9 cellular contexts compared by ENCODE assay signal in genomic region chr7:101237206-101238067, GRCh38. TPM values are rescaled to one million over a fixed set of nuclear protein-coding genes. Genes with fewer than 3 reads are reported as not detected.
DNase-seq lines count a peak whose midpoint lies in the region; ATAC-seq, FAIRE-seq and TF ChIP-seq lines count a peak whose summit lies in the region.
"Had no signal": no experiment of that assay in that cellular context is flagged by ENCODE, and none has a peak within 500 bp of the region (broad histone marks: within the 10 kb centered on the region; RNA-seq: fewer than 3 reads in every experiment).

A gene with protein sequence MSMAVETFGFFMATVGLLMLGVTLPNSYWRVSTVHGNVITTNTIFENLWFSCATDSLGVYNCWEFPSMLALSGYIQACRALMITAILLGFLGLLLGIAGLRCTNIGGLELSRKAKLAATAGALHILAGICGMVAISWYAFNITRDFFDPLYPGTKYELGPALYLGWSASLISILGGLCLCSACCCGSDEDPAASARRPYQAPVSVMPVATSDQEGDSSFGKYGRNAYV (minus strand): TSS chr7:101237802. CDS start chr7:101237581, 221 bp downstream.

- DNase-seq in NOMO-1 treated with DMSO at 0.1 percent for 48 hours (lab: John Stamatoyannopoulos, UW; ENCODE audit: unreplicated experiment) (peak; percentile 40), K562 (ENCODE audit: extremely low read depth in 1 of 4, low spot score in 3 of 4) (peak in 1 of 4 experiments; percentile 43), right lobe of liver (peak; percentile 84 to 89 (median 88))
- no peak for DNase-seq in stimulated activated CD4-positive, alpha-beta T cell treated with anti-CD3 and anti-CD28 coated beads, Interleukin-4, amount 100 ng/mL, for 24 hours
- DNase-seq: MG63; stimulated activated CD8-positive, alpha-beta memory T cell treated with anti-CD3 and anti-CD28 coated beads, Interleukin-4, amount 100 ng/mL, for 48 hours had no signal

- no peaks in the 10 kb centered on the region for H3K9me3 ChIP-seq in K562 (replicated peaks; ENCODE audit: control insufficient read depth, insufficient read depth, low read depth, low read length)
- H3K9me3 ChIP-seq in right lobe of liver = no peaks in the 10 kb centered on the region
- H3K9me3 ChIP-seq: MG63 had no signal

- POLR2A ChIA-PET in K562 (lab: Yijun Ruan, JAX) = interaction anchor here (0.7 to 1.7 kb wide), 6 partner anchors 9 to 470 kb away, joined by 3 to 7 read pairs (median 3); partner anchors contain the start of genes PLOD3 and ZNHIT1

- no peak within 1 kb of the TSS for H3K4me2 ChIP-seq in K562 (ENCODE audit: insufficient read depth, low read length)

- H2AFZ ChIP-seq in K562 (ENCODE audit: low read depth, low read length) = no peak within 1 kb of the TSS

- FAIRE-seq in K562 (lab: Jason Lieb, UNC) = no peak

- no peak for ATAC-seq in K562
- ATAC-seq in right lobe of liver = peak; percentile 79 to 85 (median 83)
- ATAC-seq in HG03135 (IDR thresholded peaks at IDR 0.05; ENCODE audit: unreplicated experiment) = no peak
- no peak for ATAC-seq in HG03469 (IDR thresholded peaks at IDR 0.05; ENCODE audit: unreplicated experiment)

- BruUV-seq in K562 (replicated peaks; lab: Mats Ljungman, UMichigan) = no TSS peak

- no peak within 1 kb of the TSS for H3K4me3 ChIP-seq in K562
- H3K4me3 ChIP-seq in right lobe of liver = no peak within 1 kb of the TSS
- H3K4me3 ChIP-seq: MG63 had no signal

- CTCF ChIA-PET in K562 (lab: Yijun Ruan, JAX; ENCODE audit: low intra/inter-chr PET ratio) = no interaction called here

- H3K27me3 ChIP-seq in K562 (ENCODE audit: control insufficient read depth in 2 of 2, insufficient read depth in 2 of 2, low read length in 2 of 2) (no peaks in the 10 kb centered on the region), right lobe of liver (no peaks in the 10 kb centered on the region)
- H3K27me3 ChIP-seq: MG63 had no signal

- intact Hi-C loops in K562 (cut with micrococcal nuclease) (no loop called here), right lobe of liver (cut with DNase I) (no loop called here)

- TF ChIP-seq RAD21 in K562 (CRISPR knock-in tag; conservative IDR thresholded peaks at IDR 0.05 in 1 of 2, IDR thresholded peaks at IDR 0.05 in 1 of 2) = no peak

- no peaks in the 10 kb centered on the region for H3K9me1 ChIP-seq in K562 (ENCODE audit: control insufficient read depth, insufficient read depth, low read length)

- TF ChIP-seq CTCF in K562 (IDR thresholded peaks at IDR 0.05 in 2 of 3, conservative IDR thresholded peaks at IDR 0.05 in 1 of 3; ENCODE audit: insufficient read depth in 2 of 3, low read depth in 1 of 3, low read length in 3 of 3) (no peak), right lobe of liver (IDR thresholded peaks at IDR 0.05) (no peak), subcutaneous adipose tissue (IDR thresholded peaks at IDR 0.05; ENCODE audit: low read depth) (no peak)

- H3K36me3 ChIP-seq in K562 (ENCODE audit: control insufficient read depth, insufficient read depth, low read length) (peaks cover 44% of the 10 kb centered on the region), right lobe of liver (peaks cover 0 to 17% (median 6%) of the 10 kb centered on the region in 4 donors)
- H3K36me3 ChIP-seq: MG63 had no signal

- H3K27ac ChIP-seq in K562 (ENCODE audit: extremely low read depth, low read depth, low read length) (no peak within 1 kb of the TSS; the same call in 2 of the 3 replicates), right lobe of liver (peak within 1 kb of the TSS; percentile 79 to 97 (median 81))

- WGBS in K562 (ENCODE audit: insufficient coverage, low coverage, missing lambda C conversion rate) = 85% methylated on average over 26 of the region's 31 CpGs
- WGBS in right lobe of liver (ENCODE audit: insufficient coverage, low coverage, low lambda C conversion rate, missing lambda C conversion rate) = 21% methylated on average over 13 of the region's 31 CpGs

- peaks cover 7% of the 10 kb centered on the region; the same call in 1 of the 2 replicates for H4K20me1 ChIP-seq in K562 (replicated peaks; ENCODE audit: control insufficient read depth, insufficient read depth, low read length)

- in situ Hi-C loops in K562 (cut with MboI) = no loop called here

- TF ChIP-seq EP300 in K562 (IDR thresholded peaks at IDR 0.05; ENCODE audit: low read length) = no peak

- peaks cover 9% of the 10 kb centered on the region; the same call in 2 of the 3 replicates for H3K79me2 ChIP-seq in K562 (ENCODE audit: control insufficient read depth, insufficient read depth, low read length)

- no peak for TF ChIP-seq POLR2A in K562 (conservative IDR thresholded peaks at IDR 0.05)
- peak; percentile 65 for TF ChIP-seq POLR2A in right lobe of liver (IDR thresholded peaks at IDR 0.05)

- H3K4me1 ChIP-seq in K562 (replicated peaks in 1 of 2; ENCODE audit: control insufficient read depth in 2 of 2, insufficient read depth in 2 of 2, low read length in 2 of 2) (peaks cover 21 to 84% of the 10 kb centered on the region in 2 experiments; a peak in 4 of 5 replicates), right lobe of liver (peaks cover 0 to 23% (median 11%) of the 10 kb centered on the region in 4 donors)

- peak within 1 kb of the TSS in 1 of 2 experiments; percentile 53; a peak in 2 of 4 replicates for H3K9ac ChIP-seq in K562 (ENCODE audit: insufficient read depth in 1 of 2, low read depth in 2 of 2, low read length in 2 of 2)

TF ChIP-seq in K562, 482 proteins besides CTCF, POLR2A, EP300 and RAD21:
- TF ChIP-seq POLR2G (IDR thresholded peaks at IDR 0.05; ENCODE audit: low read depth, low read length) (peak; percentile 68), ZBTB7A (IDR thresholded peaks at IDR 0.05; ENCODE audit: borderline replicate concordance, control insufficient read depth, low read depth, low read length) (0 out of 2 replicates have a peak, but pooled peaks have one; percentile 22), ZNF212 (CRISPR knock-in tag; IDR thresholded peaks at IDR 0.05) (no peak)
- TF ChIP-seq, protein P1, sequence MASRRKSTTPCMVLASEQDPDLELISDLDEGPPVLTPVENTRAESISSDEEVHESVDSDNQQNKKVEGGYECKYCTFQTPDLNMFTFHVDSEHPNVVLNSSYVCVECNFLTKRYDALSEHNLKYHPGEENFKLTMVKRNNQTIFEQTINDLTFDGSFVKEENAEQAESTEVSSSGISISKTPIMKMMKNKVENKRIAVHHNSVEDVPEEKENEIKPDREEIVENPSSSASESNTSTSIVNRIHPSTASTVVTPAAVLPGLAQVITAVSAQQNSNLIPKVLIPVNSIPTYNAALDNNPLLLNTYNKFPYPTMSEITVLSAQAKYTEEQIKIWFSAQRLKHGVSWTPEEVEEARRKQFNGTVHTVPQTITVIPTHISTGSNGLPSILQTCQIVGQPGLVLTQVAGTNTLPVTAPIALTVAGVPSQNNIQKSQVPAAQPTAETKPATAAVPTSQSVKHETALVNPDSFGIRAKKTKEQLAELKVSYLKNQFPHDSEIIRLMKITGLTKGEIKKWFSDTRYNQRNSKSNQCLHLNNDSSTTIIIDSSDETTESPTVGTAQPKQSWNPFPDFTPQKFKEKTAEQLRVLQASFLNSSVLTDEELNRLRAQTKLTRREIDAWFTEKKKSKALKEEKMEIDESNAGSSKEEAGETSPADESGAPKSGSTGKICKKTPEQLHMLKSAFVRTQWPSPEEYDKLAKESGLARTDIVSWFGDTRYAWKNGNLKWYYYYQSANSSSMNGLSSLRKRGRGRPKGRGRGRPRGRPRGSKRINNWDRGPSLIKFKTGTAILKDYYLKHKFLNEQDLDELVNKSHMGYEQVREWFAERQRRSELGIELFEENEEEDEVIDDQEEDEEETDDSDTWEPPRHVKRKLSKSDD (conservative IDR thresholded peaks at IDR 0.05; ENCODE audit: low read length) = no peak

RNA-seq across cellular contexts. Expression of the gene that starts here (rescaled TPM):
- 29.9 and 84.2 TPM in 2 replicates for total RNA-seq in K562 (2011; cell fraction: chromatin; rRNA removed; ENCODE audit: low replicate concordance)
- 50.8 and 63.5 TPM in 2 replicates for total RNA-seq in K562 (2011; cell fraction: nucleolus; rRNA removed)
- 43.2 and 53.5 TPM in 2 replicates for total RNA-seq in K562 (2011; cell fraction: nucleoplasm; rRNA removed)
- total RNA-seq in K562 (2014; rRNA removed) = 3.0 and 8.4 TPM in 2 replicates
- 3.0 and 4.0 TPM in 2 replicates for total RNA-seq in K562 (2014; rRNA removed; fragmentation: Illumina TruSeq; extraction: Trizol)
- total RNA-seq in K562 (2015; rRNA removed; fragmentation: Illumina TruSeq; extraction: Trizol) = 6.7 and 7.4 TPM in 2 replicates
- 10.0 and 10.6 TPM in 2 replicates for total RNA-seq in K562 (2021)
- 11.6 and 16.2 TPM in 2 replicates for polyA plus RNA-seq in K562 (2011; rRNA removed)
- 15.1 and 22.0 TPM in 2 replicates for polyA plus RNA-seq in K562 (2011; cell fraction: cytosol; rRNA removed)
- polyA plus RNA-seq in K562 (2011; cell fraction: nucleus; rRNA removed) = 57.7 and 97.2 TPM in 2 replicates
- polyA plus RNA-seq in K562 (2012) = 9.7 and 19.0 TPM in 2 replicates
- 10.2 and 11.1 TPM in 2 replicates for polyA plus RNA-seq in K562 (2014; fragmentation: Illumina TruSeq; extraction: Trizol)
- under 1 TPM; 0.32 to 0.39 TPM for polyA plus RNA-seq in K562 (2014; fragmentation: Nextera tagmentation; extraction: Ambion mirVana)
- 14.5 and 17.9 TPM in 2 replicates for polyA plus RNA-seq in K562 (2014; rRNA removed)
- polyA minus RNA-seq in K562 (2011; rRNA and poly(A)+ RNA removed) = 3.5 and 6.2 TPM in 2 replicates
- 1.4 and 4.0 TPM in 2 replicates for polyA minus RNA-seq in K562 (2011; cell fraction: cytosol; rRNA and poly(A)+ RNA removed)
- 13.4 and 17.1 TPM in 2 replicates for polyA minus RNA-seq in K562 (2011; cell fraction: nucleus; rRNA and poly(A)+ RNA removed)
- 10 to 100 TPM in 2 of 6 experiments, 1 to 10 TPM in 4; 5.9 to 10.8 (median 9.2) TPM for total RNA-seq in right lobe of liver
- total RNA-seq in subcutaneous adipose tissue = 10 to 100 TPM; 12.1 to 29.8 (median 17.9) TPM

Comparison
In these comparisons a context has a peak if more than half of its experiments do, and no peak if none do; other contexts are left out.
1. ATAC-seq: peak in right lobe of liver (4 of 4); none in K562 (single experiment), HG03135 (single experiment) and HG03469 (single experiment).